ENCODE assay signal across 7 cellular contexts in genomic region chr16:88383401-88384221, GRCh38. TPM values are rescaled to one million over a fixed set of nuclear protein-coding genes. Genes with fewer than 3 reads are reported as not detected.
DNase-seq lines count a peak whose midpoint lies in the region; ATAC-seq and TF ChIP-seq lines count a peak whose summit lies in the region.

No MANE protein-coding gene starts in this region.

- no peak overlapping the region for H3K27ac ChIP-seq in ascending aorta

- H3K27me3 Mint-ChIP-seq in stimulated activated naive CD8-positive, alpha-beta T cell treated with anti-CD3 and anti-CD28 coated beads, Interleukin-15, amount 100 ng/mL, for 72 hours, result peaks cover 31% of the 10 kb centered on the region

- H3K36me3 ChIP-seq in ascending aorta, result no peaks in the 10 kb centered on the region

- peaks cover 4% of the 10 kb centered on the region for H3K4me1 Mint-ChIP-seq in stimulated activated naive CD8-positive, alpha-beta T cell treated with anti-CD3 and anti-CD28 coated beads, Interleukin-15, amount 100 ng/mL, for 72 hours

- no peaks in the 10 kb centered on the region for H3K9me3 ChIP-seq in ascending aorta

- intact Hi-C loops in ascending aorta (cut with DNase I), result no loop called here

- peak; percentile 47 to 68 (median 65) for TF ChIP-seq CTCF in ascending aorta (IDR thresholded peaks at IDR 0.05)

- DNase-seq in HCEC 1CT (peak; percentile 50), ascending aorta (ENCODE audit: low spot score in 2 of 2) (no peak), iris pigment epithelial cell (ENCODE audit: low read depth) (peak; percentile 56), cerebellum (ENCODE audit: low spot score) (no peak)
- peak in 1 of 2 donors; percentile 12 for DNase-seq in stimulated activated naive CD8-positive, alpha-beta T cell treated with anti-CD3 and anti-CD28 coated beads, Interleukin-15, amount 100 ng/mL, for 72 hours
- DNase-seq in NK-92 treated with Interleukin-12 subunit alpha and Interleukin-12 subunit beta, amount 100 ng/mL, for 24 hours (lab: John Stamatoyannopoulos, UW), result no peak

- no peak overlapping the region for H3K4me3 Mint-ChIP-seq in stimulated activated naive CD8-positive, alpha-beta T cell treated with anti-CD3 and anti-CD28 coated beads, Interleukin-15, amount 100 ng/mL, for 72 hours

- H3K27me3 ChIP-seq in ascending aorta, result no peaks in the 10 kb centered on the region

- no peaks in the 10 kb centered on the region for H3K9me3 Mint-ChIP-seq in stimulated activated naive CD8-positive, alpha-beta T cell treated with anti-CD3 and anti-CD28 coated beads, Interleukin-15, amount 100 ng/mL, for 72 hours

- H3K4me3 ChIP-seq in ascending aorta, result peak overlapping the region; percentile 63 to 66

- H3K27ac Mint-ChIP-seq in stimulated activated naive CD8-positive, alpha-beta T cell treated with anti-CD3 and anti-CD28 coated beads, Interleukin-15, amount 100 ng/mL, for 72 hours, result no peak overlapping the region

- peak; percentile 46 for ATAC-seq in stimulated activated naive CD8-positive, alpha-beta T cell treated with anti-CD3 and anti-CD28 coated beads, Interleukin-15, amount 100 ng/mL, for 72 hours
- ATAC-seq in GM18511 (IDR thresholded peaks at IDR 0.05; ENCODE audit: unreplicated experiment), result no peak

- H3K4me1 ChIP-seq in ascending aorta, result peaks cover 0 to 22% of the 10 kb centered on the region in 2 donors

RNA-seq across cellular contexts. Expression of gene ZNF469, which starts 0.9 kb away (rescaled TPM):
- total RNA-seq in ascending aorta (3.0 TPM), cerebellum (0.73 TPM)

Comparison
In these comparisons a context has a peak if more than half of its experiments do, and no peak if none do; other contexts are left out.
1. DNase-seq: peak in HCEC 1CT (single experiment) and iris pigment epithelial cell (single experiment); none in ascending aorta (0 of 2), cerebellum (single experiment) and NK-92 treated with Interleukin-12 subunit alpha and Interleukin-12 subunit beta, amount 100 ng/mL, for 24 hours (single experiment).